ENCODE assay signal across 1 cellular context in genomic region chr20:35629432-35630145, GRCh38.
A peak's percentile ranks its signal among the peaks of the same experiment; 100 is the strongest.
TF ChIP-seq lines count a peak whose summit lies in the region.

No MANE protein-coding gene starts in this region.

TF ChIP-seq in HCT116, 20 proteins besides CTCF, POLR2A, EP300 and RAD21:
- TF ChIP-seq CEBPB (IDR thresholded peaks at IDR 0.05; ENCODE audit: low read depth) (no peak), EZH2 (IDR thresholded peaks at IDR 0.05) (no peak), ZFX (IDR thresholded peaks at IDR 0.05) (peak; percentile 12; the same call in 1 of the 2 replicates), POLR2AphosphoS5 (IDR thresholded peaks at IDR 0.05; ENCODE audit: low read depth, low read length) (no peak)
TF ChIP-seq in HCT116: peak in this region for 1.
